In genomic region chr14:58964598-58964928, GRCh38 we compare ENCODE assay signal across 25 cellular contexts.
"Had no signal": no experiment of that assay in that cellular context is flagged by ENCODE, and none has a peak within 500 bp of the region (broad histone marks: within the 10 kb centered on the region; RNA-seq: fewer than 3 reads in every experiment).

No MANE protein-coding gene starts in this region.

- H3K27me3 ChIP-seq: esophagus squamous epithelium, heart right ventricle, left lung, ovary, suprapubic skin, transverse colon had no signal

- H3K9me3 ChIP-seq: esophagus squamous epithelium, left lung, ovary, suprapubic skin, transverse colon had no signal

- DNase-seq: effector CD8-positive, alpha-beta T cell; esophagus squamous epithelium; foreskin melanocyte; glutamatergic neuron; heart right ventricle; hippocampal formation; left cardiac atrium; left lung; mesenchymal stem cell; midbrain; naive thymus-derived CD4-positive, alpha-beta T cell; occipital lobe; ovary; stimulated activated CD4-positive, alpha-beta T cell treated with anti-CD3 and anti-CD28 coated beads, Interleukin-12 subunit alpha, Interleukin-12 subunit beta, amount 100 ng/mL, for 4 hours; stimulated activated CD4-positive, alpha-beta T cell treated with anti-CD3 and anti-CD28 coated beads, Interleukin-1b, Interleukin-23, amount 100 ng/mL, for 48 hours; stimulated activated CD4-positive, alpha-beta T cell treated with anti-CD3 and anti-CD28 coated beads, Interleukin-4, amount 100 ng/mL, for 1 hour; stimulated activated CD8-positive, alpha-beta memory T cell treated with anti-CD3 and anti-CD28 coated beads, Interleukin-4, amount 100 ng/mL, for 48 hours; stimulated activated naive CD4-positive, alpha-beta T cell; stimulated activated naive CD8-positive, alpha-beta T cell treated with anti-CD3 and anti-CD28 coated beads, Interleukin-15, amount 100 ng/mL, for 72 hours; transverse colon had no signal

- FAIRE-seq: colon, endothelial cell of umbilical vein had no signal

- H3K36me3 ChIP-seq: esophagus squamous epithelium, heart right ventricle, left lung, ovary, suprapubic skin, transverse colon had no signal

- H3K4me3 ChIP-seq: esophagus squamous epithelium, heart right ventricle, left lung, ovary, smooth muscle cell, suprapubic skin, transverse colon had no signal

- ATAC-seq: heart right ventricle; left cardiac atrium; left lung; naive thymus-derived CD4-positive, alpha-beta T cell; sciatic nerve; stimulated activated naive CD8-positive, alpha-beta T cell treated with anti-CD3 and anti-CD28 coated beads, Interleukin-15, amount 100 ng/mL, for 72 hours had no signal

- H3K4me1 ChIP-seq: esophagus squamous epithelium, left lung, suprapubic skin, transverse colon had no signal

- H3K27ac ChIP-seq: esophagus squamous epithelium, heart right ventricle, left lung, ovary, suprapubic skin, transverse colon had no signal
